In the genomic region with DNA sequence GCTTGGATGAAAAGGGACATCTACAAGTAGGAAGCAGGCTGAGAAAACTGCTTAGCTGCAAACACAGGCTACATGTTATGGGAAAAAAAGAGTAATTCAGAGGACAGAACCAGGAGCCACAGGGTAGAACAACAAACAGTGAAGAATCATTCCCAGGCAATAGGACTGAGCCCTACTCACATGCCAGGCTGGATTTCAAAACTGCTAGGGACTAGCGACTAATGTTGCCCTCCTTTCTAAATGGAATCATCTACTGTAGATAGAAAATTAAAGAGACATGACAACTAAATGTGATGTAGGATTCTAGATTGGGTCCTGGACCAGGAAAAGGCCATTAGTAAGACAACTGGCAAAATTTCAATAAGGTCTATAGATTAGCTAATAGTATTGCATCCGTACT, we compare ENCODE assay signal across 10 cellular contexts. TPM values are rescaled to one million over a fixed set of nuclear protein-coding genes. Genes with fewer than 3 reads are reported as not detected.
"Had no signal": no experiment of that assay in that cellular context is flagged by ENCODE, and none has a peak within 500 bp of the region (broad histone marks: within the 10 kb centered on the region; RNA-seq: fewer than 3 reads in every experiment).

No MANE protein-coding gene starts in this region.

- ATAC-seq: GM23338, HepG2 had no signal

- H3K4me3 ChIP-seq: GM23338 had no signal

- DNase-seq: H9, HCEC 1CT, HFFc6, KG1 had no signal

- H3K27ac ChIP-seq: HL-60 had no signal

- FAIRE-seq: H1, H54, HepG2 had no signal

RNA-seq across cellular contexts. Expression of gene NRG2, which starts 15.3 kb away (rescaled TPM):
- total RNA-seq: H9, HepG2 had no signal
- polyA plus RNA-seq: HepG2, IgD-negative memory B cell had no signal
